Comparison of ENCODE assay signal across 13 cellular contexts in genomic region chr17:30263552-30264333, GRCh38. TPM values are rescaled to one million over a fixed set of nuclear protein-coding genes. Genes with fewer than 3 reads are reported as not detected.
DNase-seq lines count a peak whose midpoint lies in the region; ATAC-seq and TF ChIP-seq lines count a peak whose summit lies in the region.
"Had no signal": no experiment of that assay in that cellular context is flagged by ENCODE, and none has a peak within 500 bp of the region (broad histone marks: within the 10 kb centered on the region; RNA-seq: fewer than 3 reads in every experiment).

No MANE protein-coding gene starts in this region.

- no peak for TF ChIP-seq EP300 in neural cell (conservative IDR thresholded peaks at IDR 0.05; ENCODE audit: poor library complexity, severe bottlenecking)

- H3K4me2 ChIP-seq in neural cell (ENCODE audit: low read length) = no peak overlapping the region
- H3K4me2 ChIP-seq: BLaER1 had no signal

- no peaks in the 10 kb centered on the region for H4K20me1 ChIP-seq in neural cell (ENCODE audit: insufficient read depth)

- TF ChIP-seq CTCF in neural cell (IDR thresholded peaks at IDR 0.05; ENCODE audit: poor library complexity, severe bottlenecking) = no peak

- no peak overlapping the region for H3K27ac ChIP-seq in SK-N-MC
- no peak overlapping the region for H3K27ac ChIP-seq in neural cell (ENCODE audit: low read length)
- H3K27ac ChIP-seq: BLaER1 had no signal

- no peak overlapping the region for H2AFZ ChIP-seq in neural cell (ENCODE audit: low read depth, low read length)

- DNase-seq in ACHN (peak; percentile 79), SK-N-MC (ENCODE audit: low read depth, low spot score) (no peak), glomerular endothelial cell (ENCODE audit: extremely low read depth, low read depth, low spot score) (peak; percentile 34), EL (no peak), NCI-H2029 treated with DMSO at 0.1 percent for 48 hours (lab: John Stamatoyannopoulos, UW) (no peak)
- DNase-seq: activated CD8-positive, alpha-beta T cell treated with anti-CD3 and anti-CD28 coated beads for 36 hours; activated naive CD8-positive, alpha-beta T cell treated with anti-CD3 and anti-CD28 coated beads for 36 hours; GDM1; nucleus accumbens had no signal

- no peaks in the 10 kb centered on the region for H3K79me2 ChIP-seq in neural cell (replicated peaks; ENCODE audit: insufficient read depth, low read length)

- no peaks in the 10 kb centered on the region for H3K9me2 ChIP-seq in neural cell (ENCODE audit: insufficient read depth, low read length)

- H3K36me3 ChIP-seq in SK-N-MC (ENCODE audit: insufficient read depth, low read length) (peaks cover 70% of the 10 kb centered on the region), neural cell (ENCODE audit: insufficient read depth, low read length) (no peaks in the 10 kb centered on the region)

- H3K9ac ChIP-seq in SK-N-MC (ENCODE audit: insufficient read length) = peak overlapping the region; percentile 12
- H3K9ac ChIP-seq in neural cell (ENCODE audit: low read length) = no peak overlapping the region
- H3K9ac ChIP-seq: BLaER1 had no signal

- H3K4me3 ChIP-seq in SK-N-MC = no peak overlapping the region
- no peak overlapping the region for H3K4me3 ChIP-seq in neural cell (ENCODE audit: low read length)
- H3K4me3 ChIP-seq: BLaER1 had no signal

- ATAC-seq in GM19395 (IDR thresholded peaks at IDR 0.05; ENCODE audit: unreplicated experiment) (no peak), GM21737 (IDR thresholded peaks at IDR 0.05; ENCODE audit: unreplicated experiment) (no peak)
- ATAC-seq: activated CD8-positive, alpha-beta T cell treated with anti-CD3 and anti-CD28 coated beads for 36 hours had no signal

- no peak for TF ChIP-seq RAD21 in neural cell (conservative IDR thresholded peaks at IDR 0.05)

- no peaks in the 10 kb centered on the region for H3K9me3 ChIP-seq in SK-N-MC (ENCODE audit: low read depth, low read length)
- no peaks in the 10 kb centered on the region for H3K9me3 ChIP-seq in neural cell (ENCODE audit: low read length)
- H3K9me3 ChIP-seq: BLaER1 had no signal

- no peaks in the 10 kb centered on the region for H3F3A ChIP-seq in neural cell (ENCODE audit: insufficient read depth, low read length, poor library complexity, severe bottlenecking)

- no peaks in the 10 kb centered on the region for H3K27me3 ChIP-seq in neural cell (ENCODE audit: insufficient read depth, low read depth, low read length)
- H3K27me3 ChIP-seq: BLaER1 had no signal

- in situ Hi-C loops in ACHN (cut with HindIII; ENCODE audit: low pct_ligation_motif_present, low pct_unique_long_range_greater_than_20kb, low sequenced_read_pairs) = no loop called here

TF ChIP-seq in neural cell, 6 proteins besides CTCF, POLR2A, EP300 and RAD21:
- TF ChIP-seq POLR2AphosphoS5 (IDR thresholded peaks at IDR 0.05) = peak; percentile 85
- TF ChIP-seq TAF1 (IDR thresholded peaks at IDR 0.05; ENCODE audit: low read depth) = no peak

RNA-seq across cellular contexts. Expression of gene BLMH, which starts 28.0 kb away (rescaled TPM):
- 27.4 and 46.4 TPM in 2 replicates for total RNA-seq in glomerular endothelial cell
- polyA plus RNA-seq in neural cell = 44.3 and 53.7 TPM in 2 replicates
- polyA minus RNA-seq in neural cell = 44.1 and 44.8 TPM in 2 replicates

RNA-seq across cellular contexts. Expression of gene SLC6A4, which starts 28.2 kb away (rescaled TPM):
- 0.23 and 2.5 TPM in 2 replicates for total RNA-seq in glomerular endothelial cell
- polyA plus RNA-seq in neural cell = 1.1 TPM in 2 replicates
- polyA minus RNA-seq in neural cell = not detected in 2 replicates
- total RNA-seq: activated CD8-positive, alpha-beta T cell treated with anti-CD3 and anti-CD28 coated beads for 36 hours; activated naive CD8-positive, alpha-beta T cell treated with anti-CD3 and anti-CD28 coated beads for 36 hours had no signal

Comparison
In these comparisons a context has a peak if more than half of its experiments do, and no peak if none do; other contexts are left out.
1. DNase-seq: peak in ACHN (single experiment) and glomerular endothelial cell (single experiment); none in SK-N-MC (single experiment), EL (single experiment) and NCI-H2029 treated with DMSO at 0.1 percent for 48 hours (single experiment).